In the genomic region with DNA sequence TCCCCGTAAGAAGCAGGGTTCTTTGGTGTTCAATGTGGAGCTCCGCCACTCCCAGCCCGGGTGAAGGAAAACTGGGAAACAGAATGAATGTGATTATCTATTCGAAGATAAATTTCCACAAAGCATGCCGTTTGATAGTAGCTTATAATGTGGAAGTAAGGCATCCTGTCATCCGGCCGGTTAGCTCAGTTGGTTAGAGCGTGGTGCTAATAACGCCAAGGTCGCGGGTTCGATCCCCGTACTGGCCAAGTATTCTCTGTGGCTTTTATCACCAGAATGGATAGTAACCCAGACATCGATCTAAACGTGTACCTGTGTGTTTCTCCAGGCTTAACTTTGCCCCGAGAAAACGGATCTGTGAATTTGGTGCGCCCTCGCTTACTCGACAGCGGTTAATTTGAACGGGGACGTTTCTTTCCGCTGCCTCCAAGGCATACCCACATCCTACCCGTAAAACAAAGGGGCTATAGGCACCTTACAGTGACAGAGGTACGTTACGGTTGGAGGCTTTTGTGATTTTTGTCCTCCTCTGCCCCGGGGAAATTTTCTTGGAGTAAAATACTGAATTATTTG, we compare ENCODE assay signal across 8 cellular contexts.
DNase-seq lines count a peak whose midpoint lies in the region; ATAC-seq and TF ChIP-seq lines count a peak whose summit lies in the region.

No MANE protein-coding gene starts in this region.

- H3K4me3 ChIP-seq in A673 (ENCODE audit: low read depth, low read length, poor library complexity, severe bottlenecking): peak overlapping the region; percentile 57
- peak overlapping the region; percentile 31 to 48 for H3K4me3 ChIP-seq in left lung

- H3K27me3 ChIP-seq in A673 (replicated peaks; ENCODE audit: insufficient read depth, low read depth, low read length, poor library complexity) (no peaks in the 10 kb centered on the region), left lung (peaks cover 0 to 90% of the 10 kb centered on the region in 2 donors)

- H3K4me1 ChIP-seq in A673 (ENCODE audit: insufficient read depth, low read length, poor library complexity, severe bottlenecking) (no peaks in the 10 kb centered on the region), left lung (peaks cover 0 to 16% of the 10 kb centered on the region in 2 donors)

- H3K27ac Mint-ChIP-seq in chondrocyte (ENCODE audit: unreplicated experiment): peak overlapping the region; percentile 96

- H3K9me3 ChIP-seq in A673 (ENCODE audit: low read depth, low read length, poor library complexity, severe bottlenecking) (no peaks in the 10 kb centered on the region), left lung (no peaks in the 10 kb centered on the region)

- intact Hi-C loops in A673 (cut with micrococcal nuclease; ENCODE audit: unreplicated experiment) (loop anchor here (5.0 to 10.0 kb wide), 4 partner anchors 96 to 503 kb away; no protein-coding TSS in a partner anchor), left lung (cut with DNase I) (no loop called here)

- H3K9me3 Mint-ChIP-seq in chondrocyte (ENCODE audit: low read depth): no peaks in the 10 kb centered on the region

- ATAC-seq in GM18868 (IDR thresholded peaks at IDR 0.05; ENCODE audit: unreplicated experiment): peak; percentile 59
- peak; percentile 61 for ATAC-seq in HG03354 (IDR thresholded peaks at IDR 0.05; ENCODE audit: poor library complexity, severe bottlenecking, unreplicated experiment)
- ATAC-seq in left lung: peak; percentile 94

- H3K4me3 Mint-ChIP-seq in chondrocyte (ENCODE audit: unreplicated experiment): peak overlapping the region; percentile 85

- no peaks in the 10 kb centered on the region for H3K36me3 Mint-ChIP-seq in chondrocyte (ENCODE audit: low read depth)

- H3K27me3 Mint-ChIP-seq in chondrocyte (ENCODE audit: low read depth): no peaks in the 10 kb centered on the region

- peaks cover 12% of the 10 kb centered on the region for H3K4me1 Mint-ChIP-seq in chondrocyte (ENCODE audit: low read depth)

- no TSS peak for BruUV-seq in A673 (replicated peaks; lab: Mats Ljungman, UMichigan)

- peak; percentile 95 for DNase-seq in A673 (ENCODE audit: low spot score)
- DNase-seq in NCI-H446 (lab: John Stamatoyannopoulos, UW): peak; percentile 87 to 92
- DNase-seq in activated CD4-positive, CD25-positive, alpha-beta regulatory T cell treated with anti-CD3 and anti-CD28 coated beads, Interleukin-2, amount 50 U/mL, for 16 hours (ENCODE audit: low read depth, low spot score): peak; percentile 80
- DNase-seq in chondrocyte (ENCODE audit: low spot score): no peak
- DNase-seq in left lung: peak in 1 of 2 donors; percentile 62
- DNase-seq in stimulated activated CD4-positive, alpha-beta T cell treated with anti-CD3 and anti-CD28 coated beads, Interleukin-2, amount 100 ng/mL, for 4 hours (ENCODE audit: low read depth): peak; percentile 74

- H3K36me3 ChIP-seq in A673 (ENCODE audit: insufficient read depth, low read length, poor library complexity, severe bottlenecking) (no peaks in the 10 kb centered on the region), left lung (no peaks in the 10 kb centered on the region)

- TF ChIP-seq CTCF in A673 (conservative IDR thresholded peaks at IDR 0.05; ENCODE audit: low read depth, low read length) (no peak), chondrocyte (IDR thresholded peaks at IDR 0.05) (no peak), left lung (IDR thresholded peaks at IDR 0.05) (no peak)

- H3K27ac ChIP-seq in A673 (ENCODE audit: low read depth, low read length, poor library complexity, severe bottlenecking): peak overlapping the region; percentile 66
- peak overlapping the region; percentile 23 to 46 for H3K27ac ChIP-seq in left lung

- POLR2A ChIA-PET in A673 (lab: Charles Lee; ENCODE audit: low non-redundant PET): no interaction called here

- CTCF ChIA-PET in A673 (lab: Charles Lee): interaction anchor here (1.4 kb wide), 1 partner anchor 64 kb away, joined by 6 read pairs; no protein-coding TSS in a partner anchor
